25 cellular contexts compared by ENCODE assay signal in the genomic region with DNA sequence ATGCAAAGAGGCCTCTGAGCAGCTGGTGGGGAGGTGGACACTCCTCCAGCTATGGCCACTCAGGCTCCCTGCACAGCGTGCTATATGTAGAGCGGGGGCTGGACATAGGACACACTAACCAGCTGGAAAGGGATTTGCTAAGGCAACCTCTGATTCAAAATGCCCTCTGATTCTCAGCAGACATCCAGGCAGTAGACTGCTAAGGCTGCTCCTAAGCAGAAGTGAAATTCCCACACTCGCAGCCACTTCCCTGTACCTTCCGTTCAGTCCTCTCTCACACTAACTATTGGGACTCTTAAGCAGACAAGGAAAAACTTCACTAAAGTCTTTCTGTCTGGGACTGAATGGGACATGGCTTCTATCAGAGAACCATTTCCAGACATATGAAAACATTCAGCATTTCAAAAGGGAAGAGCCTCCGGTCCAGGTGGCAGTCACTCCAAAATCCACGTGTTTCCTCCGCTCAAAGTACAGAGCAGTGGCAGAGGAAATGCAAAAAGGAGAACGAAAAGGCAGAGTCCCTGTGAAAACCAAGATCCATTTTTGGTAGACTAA.
"Had no signal": no experiment of that assay in that cellular context is flagged by ENCODE, and none has a peak within 500 bp of the region (broad histone marks: within the 10 kb centered on the region; RNA-seq: fewer than 3 reads in every experiment).

No MANE protein-coding gene starts in this region.

- H3K9me3 Mint-ChIP-seq: activated CD4-positive, alpha-beta T cell treated with anti-CD3 and anti-CD28 coated beads, Interleukin-2, amount 10 ng/mL, durations not matched to agents 7 days and 5 days; activated CD8-positive, alpha-beta T cell treated with anti-CD3 and anti-CD28 coated beads for 36 hours; activated T-cell treated with anti-CD3 and anti-CD28 coated beads, Interleukin-2, amount 50 U/mL, for 4 hours; activated T-helper 17 cell treated with anti-CD3 and anti-CD28 coated beads, Interleukin-2, amount 50 U/mL, for 72 hours had no signal

- H3K4me3 Mint-ChIP-seq: activated CD4-positive, alpha-beta T cell treated with anti-CD3 and anti-CD28 coated beads, Interleukin-2, amount 10 ng/mL, durations not matched to agents 7 days and 5 days; activated CD8-positive, alpha-beta T cell treated with anti-CD3 and anti-CD28 coated beads for 36 hours; activated T-cell treated with anti-CD3 and anti-CD28 coated beads, Interleukin-2, amount 50 U/mL, for 4 hours; activated T-helper 17 cell treated with anti-CD3 and anti-CD28 coated beads, Interleukin-2, amount 50 U/mL, for 72 hours; natural killer cell treated with Interleukin-12 subunit alpha and Interleukin-12 subunit beta and Interleukin-15 and Interleukin-18, amount 100 ng/mL, for 72 hours had no signal

- H3K27me3 ChIP-seq: brain microvascular endothelial cell, upper lobe of left lung, vagina had no signal

- H3K9me3 ChIP-seq: left ventricle myocardium inferior, mucosa of descending colon, thoracic aorta, upper lobe of left lung, vagina had no signal

- H3K36me3 ChIP-seq: brain microvascular endothelial cell, left ventricle myocardium inferior, thoracic aorta, upper lobe of left lung, vagina had no signal

- H3K4me1 Mint-ChIP-seq: activated CD4-positive, alpha-beta T cell treated with anti-CD3 and anti-CD28 coated beads, Interleukin-2, amount 10 ng/mL, durations not matched to agents 7 days and 5 days; activated T-helper 17 cell treated with anti-CD3 and anti-CD28 coated beads, Interleukin-2, amount 50 U/mL, for 72 hours had no signal

- H3K27ac ChIP-seq: brain microvascular endothelial cell, left ventricle myocardium inferior, skin epidermis, thoracic aorta, upper lobe of left lung, vagina had no signal

- H3K36me3 Mint-ChIP-seq: natural killer cell treated with Interleukin-12 subunit alpha and Interleukin-12 subunit beta and Interleukin-15 and Interleukin-18, amount 100 ng/mL, for 72 hours had no signal

- H3K4me1 ChIP-seq: upper lobe of left lung, vagina had no signal

- DNase-seq: activated CD4-positive, alpha-beta T cell treated with anti-CD3 and anti-CD28 coated beads, Interleukin-2, amount 10 ng/mL, durations not matched to agents 7 days and 5 days; activated CD4-positive, CD25-positive, alpha-beta regulatory T cell treated with anti-CD3 and anti-CD28 coated beads, Interleukin-2, amount 50 U/mL, for 72 hours; activated CD8-positive, alpha-beta T cell treated with anti-CD3 and anti-CD28 coated beads for 36 hours; activated gamma-delta T cell treated with Interleukin-2 at 50 U/mL for 16 hours; activated naive CD4-positive, alpha-beta T cell treated with anti-CD3 and anti-CD28 coated beads, Interleukin-2, amount 50 U/mL, for 16 hours; activated T-cell treated with anti-CD3 and anti-CD28 coated beads, Interleukin-2, amount 50 U/mL, for 4 hours; amniotic stem cell; brain microvascular endothelial cell; central memory CD4-positive, alpha-beta T cell; foreskin fibroblast; islet precursor cell; left ventricle myocardium inferior; stimulated activated CD4-positive, alpha-beta T cell treated with anti-CD3 and anti-CD28 coated beads, Interleukin-12 subunit alpha, Interleukin-12 subunit beta, amount 100 ng/mL, for 4 hours; stimulated activated CD4-positive, alpha-beta T cell treated with anti-CD3 and anti-CD28 coated beads, Interleukin-4, amount 100 ng/mL, for 1 hour; stimulated activated naive CD8-positive, alpha-beta T cell treated with anti-CD3 and anti-CD28 coated beads, Interleukin-15, Interleukin-2, amounts not matched to agents 100 U/mL and 50 U/mL, for 24 hours; T-helper 9 cell; upper lobe of left lung had no signal

- H3K4me3 ChIP-seq: left ventricle myocardium inferior, lung, mucosa of descending colon, skin epidermis, thoracic aorta, upper lobe of left lung, vagina had no signal

- H3K27ac Mint-ChIP-seq: activated CD4-positive, alpha-beta T cell treated with anti-CD3 and anti-CD28 coated beads, Interleukin-2, amount 10 ng/mL, durations not matched to agents 7 days and 5 days; activated CD8-positive, alpha-beta T cell treated with anti-CD3 and anti-CD28 coated beads for 36 hours; activated T-helper 17 cell treated with anti-CD3 and anti-CD28 coated beads, Interleukin-2, amount 50 U/mL, for 72 hours; natural killer cell treated with Interleukin-12 subunit alpha and Interleukin-12 subunit beta and Interleukin-15 and Interleukin-18, amount 100 ng/mL, for 72 hours; progenitor cell of endocrine pancreas had no signal
